In the genomic region with DNA sequence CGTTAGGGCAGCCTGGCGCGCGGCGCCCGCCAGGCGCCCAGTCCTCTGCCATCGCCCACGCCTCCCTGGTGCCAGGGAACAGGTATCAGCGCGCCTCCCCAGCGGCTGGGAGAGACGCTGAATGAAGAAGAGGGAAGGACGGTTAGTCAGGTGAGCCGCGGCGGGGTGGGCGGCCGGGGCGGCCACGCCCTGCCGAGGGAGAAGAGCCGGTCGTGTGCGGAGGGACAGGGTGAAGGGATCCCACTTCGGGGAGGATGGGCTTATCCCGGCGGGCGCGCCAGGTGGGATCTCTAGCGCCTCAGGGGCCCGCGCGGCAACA, we compare ENCODE assay signal across 8 cellular contexts. TPM values are rescaled to one million over a fixed set of nuclear protein-coding genes. Genes with fewer than 3 reads are reported as not detected.
DNase-seq lines count a peak whose midpoint lies in the region; ATAC-seq and TF ChIP-seq lines count a peak whose summit lies in the region.

No MANE protein-coding gene starts in this region.

- no peaks in the 10 kb centered on the region for H3K27me3 Mint-ChIP-seq in memory B cell

- peak overlapping the region; percentile 91 for H3K4me3 Mint-ChIP-seq in memory B cell

- no peaks in the 10 kb centered on the region for H3K9me3 ChIP-seq in cardiac muscle cell (ENCODE audit: low read depth)
- no peaks in the 10 kb centered on the region for H3K9me3 ChIP-seq in ascending aorta

- TF ChIP-seq CTCF in cardiac muscle cell (IDR thresholded peaks at IDR 0.05; ENCODE audit: low read depth, low read length), result no peak
- no peak for TF ChIP-seq CTCF in ascending aorta (IDR thresholded peaks at IDR 0.05)
- TF ChIP-seq CTCF in omental fat pad (IDR thresholded peaks at IDR 0.05), result peak in 1 of 3 donors; percentile 2

- H3K27me3 ChIP-seq in cardiac muscle cell (no peaks in the 10 kb centered on the region), ascending aorta (no peaks in the 10 kb centered on the region)

- peaks cover 25% of the 10 kb centered on the region for H3K4me1 Mint-ChIP-seq in memory B cell

- intact Hi-C loops in left ventricle myocardium superior (cut with micrococcal nuclease) (no loop called here), ascending aorta (cut with DNase I) (loop anchor here (2.0 to 5.0 kb wide), 4 partner anchors 32 to 1304 kb away; a partner anchor contains a TSS)

- peaks cover 2% of the 10 kb centered on the region for H3K9me3 Mint-ChIP-seq in memory B cell

- H3K36me3 ChIP-seq in cardiac muscle cell (no peaks in the 10 kb centered on the region), ascending aorta (no peaks in the 10 kb centered on the region), urinary bladder (ENCODE audit: insufficient read depth) (no peaks in the 10 kb centered on the region)

- H3K36me3 Mint-ChIP-seq in memory B cell, result peaks cover 5% of the 10 kb centered on the region

- no peak for DNase-seq in cardiac muscle cell (ENCODE audit: low read depth in 1 of 2, low spot score in 1 of 2)
- DNase-seq in left ventricle myocardium superior, result no peak
- DNase-seq in ascending aorta (ENCODE audit: low spot score in 2 of 2), result no peak
- DNase-seq in memory B cell (ENCODE audit: low spot score in 2 of 2), result no peak
- DNase-seq in omental fat pad (ENCODE audit: low spot score), result no peak
- no peak for DNase-seq in germinal center (ENCODE audit: low spot score)
- DNase-seq in middle frontal gyrus (ENCODE audit: extremely low spot score, low spot score), result no peak

- ATAC-seq in left ventricle myocardium superior, result no peak
- no peak for ATAC-seq in memory B cell (ENCODE audit: low read depth)
- no peak for ATAC-seq in omental fat pad (ENCODE audit: low FRiP score)

- H3K4me1 ChIP-seq in cardiac muscle cell (ENCODE audit: low read depth) (no peaks in the 10 kb centered on the region), ascending aorta (peaks cover 0 to 3% of the 10 kb centered on the region in 2 donors), urinary bladder (ENCODE audit: insufficient read depth) (no peaks in the 10 kb centered on the region)

- under 1% methylated on average over 34 of the region's 34 CpGs for WGBS in urinary bladder

- H3K27ac Mint-ChIP-seq in memory B cell, result peak overlapping the region; percentile 97

- H3K27ac ChIP-seq in cardiac muscle cell (peak overlapping the region; percentile 83), ascending aorta (peak overlapping the region; percentile 83 to 92), urinary bladder (ENCODE audit: low read depth) (peak overlapping the region; percentile 84)

- H3K4me3 ChIP-seq in cardiac muscle cell, result peak overlapping the region; percentile 69
- H3K4me3 ChIP-seq in ascending aorta, result peak overlapping the region; percentile 96 to 99
- H3K4me3 ChIP-seq in urinary bladder (ENCODE audit: low read depth, low read length), result peak overlapping the region; percentile 63

RNA-seq across cellular contexts. Expression of a gene that starts 0.6 kb away (rescaled TPM):
- total RNA-seq in cardiac muscle cell (6.5 and 6.9 TPM in 2 replicates), left ventricle myocardium superior (14.3 TPM), ascending aorta (55.5 TPM), urinary bladder (93.6 TPM), omental fat pad (10 to 100 TPM; 37.2 to 60.2 (median 51.3) TPM)
- polyA plus RNA-seq in cardiac muscle cell (10.0 and 15.6 TPM in 2 replicates), urinary bladder (37.2 TPM)
